Comparison of ENCODE assay signal across 8 cellular contexts in genomic region chr4:98659106-98659592, GRCh38. TPM values are rescaled to one million over a fixed set of nuclear protein-coding genes. Genes with fewer than 3 reads are reported as not detected.
DNase-seq lines count a peak whose midpoint lies in the region; ATAC-seq lines count a peak whose summit lies in the region.

No MANE protein-coding gene starts in this region.

- DNase-seq in activated T-cell treated with anti-CD3 and anti-CD28 coated beads, Interleukin-2, amount 50 U/mL, for 72 hours = no peak
- DNase-seq in activated T-cell treated with anti-CD3 and anti-CD28 coated beads, Interleukin-2, amount 50 U/mL, for 48 hours = no peak
- no peak for DNase-seq in activated naive CD4-positive, alpha-beta T cell treated with anti-CD3 and anti-CD28 coated beads, Interleukin-2, amount 50 U/mL, for 72 hours (ENCODE audit: low spot score in 2 of 2)
- DNase-seq in hepatic stellate cell (ENCODE audit: low spot score) = peak; percentile 66
- no peak for DNase-seq in NCI-H187 (lab: John Stamatoyannopoulos, UW)
- no peak for DNase-seq in NCI-H2196 (lab: John Stamatoyannopoulos, UW; ENCODE audit: unreplicated experiment)
- no peak for DNase-seq in NCI-H2029 treated with DMSO at 0.1 percent for 48 hours (lab: John Stamatoyannopoulos, UW)

- H3K27ac Mint-ChIP-seq in activated T-cell treated with anti-CD3 and anti-CD28 coated beads, Interleukin-2, amount 50 U/mL, for 72 hours = peak overlapping the region; percentile 13
- peak overlapping the region; percentile 10 to 51 for H3K27ac Mint-ChIP-seq in activated naive CD4-positive, alpha-beta T cell treated with anti-CD3 and anti-CD28 coated beads, Interleukin-2, amount 50 U/mL, for 72 hours

- H3K36me3 Mint-ChIP-seq in activated T-cell treated with anti-CD3 and anti-CD28 coated beads, Interleukin-2, amount 50 U/mL, for 72 hours (ENCODE audit: insufficient read depth in 2 of 2) = peaks cover 2 to 8% of the 10 kb centered on the region in 2 donors
- H3K36me3 Mint-ChIP-seq in activated naive CD4-positive, alpha-beta T cell treated with anti-CD3 and anti-CD28 coated beads, Interleukin-2, amount 50 U/mL, for 72 hours = peaks cover 18 to 27% of the 10 kb centered on the region in 2 donors

- no peaks in the 10 kb centered on the region for H3K36me3 ChIP-seq in skeletal muscle satellite cell (ENCODE audit: insufficient read depth, low read length)

- no peaks in the 10 kb centered on the region for H3K9me3 Mint-ChIP-seq in activated T-cell treated with anti-CD3 and anti-CD28 coated beads, Interleukin-2, amount 50 U/mL, for 72 hours
- no peaks in the 10 kb centered on the region for H3K9me3 Mint-ChIP-seq in activated naive CD4-positive, alpha-beta T cell treated with anti-CD3 and anti-CD28 coated beads, Interleukin-2, amount 50 U/mL, for 72 hours

- H3K27me3 Mint-ChIP-seq in activated T-cell treated with anti-CD3 and anti-CD28 coated beads, Interleukin-2, amount 50 U/mL, for 72 hours (ENCODE audit: low read depth) = no peaks in the 10 kb centered on the region

- peak overlapping the region; percentile 81 for H3K4me3 ChIP-seq in skeletal muscle satellite cell (ENCODE audit: low read length)

- H3K9me3 ChIP-seq in skeletal muscle satellite cell (replicated peaks; ENCODE audit: low read length) = no peaks in the 10 kb centered on the region

- ATAC-seq in activated T-cell treated with anti-CD3 and anti-CD28 coated beads, Interleukin-2, amount 50 U/mL, for 72 hours (replicated peaks in 1 of 2) = no peak
- no peak for ATAC-seq in activated naive CD4-positive, alpha-beta T cell treated with anti-CD3 and anti-CD28 coated beads, Interleukin-2, amount 50 U/mL, for 72 hours

- H3K9ac ChIP-seq in skeletal muscle satellite cell (ENCODE audit: low read depth, low read length) = peak overlapping the region; percentile 95

- H3K27me3 ChIP-seq in skeletal muscle satellite cell (ENCODE audit: control insufficient read depth, insufficient read depth, low read length) = no peaks in the 10 kb centered on the region

- H3K4me1 ChIP-seq in skeletal muscle satellite cell (ENCODE audit: control insufficient read depth, insufficient read depth, low read length) = peaks cover 37% of the 10 kb centered on the region

- peaks cover 83% of the 10 kb centered on the region for H3K4me1 Mint-ChIP-seq in activated T-cell treated with anti-CD3 and anti-CD28 coated beads, Interleukin-2, amount 50 U/mL, for 72 hours (ENCODE audit: low read depth)

- H3K4me3 Mint-ChIP-seq in activated T-cell treated with anti-CD3 and anti-CD28 coated beads, Interleukin-2, amount 50 U/mL, for 72 hours = peak overlapping the region; percentile 87 to 88

- peak overlapping the region; percentile 89 for H3K4me2 ChIP-seq in skeletal muscle satellite cell (ENCODE audit: low read length)

RNA-seq across cellular contexts. Expression of gene TSPAN5, which starts 0.7 kb away (rescaled TPM):
- total RNA-seq in activated T-cell treated with anti-CD3 and anti-CD28 coated beads, Interleukin-2, amount 50 U/mL, for 72 hours = 10 to 100 TPM; 19.6 to 22.9 TPM
- 10 to 100 TPM; 11.0 to 26.7 TPM for total RNA-seq in activated naive CD4-positive, alpha-beta T cell treated with anti-CD3 and anti-CD28 coated beads, Interleukin-2, amount 50 U/mL, for 72 hours
- total RNA-seq in skeletal muscle satellite cell (2012; rRNA removed) = 47.4 and 51.3 TPM in 2 replicates
